ENCODE assay signal across 29 cellular contexts in the genomic region with DNA sequence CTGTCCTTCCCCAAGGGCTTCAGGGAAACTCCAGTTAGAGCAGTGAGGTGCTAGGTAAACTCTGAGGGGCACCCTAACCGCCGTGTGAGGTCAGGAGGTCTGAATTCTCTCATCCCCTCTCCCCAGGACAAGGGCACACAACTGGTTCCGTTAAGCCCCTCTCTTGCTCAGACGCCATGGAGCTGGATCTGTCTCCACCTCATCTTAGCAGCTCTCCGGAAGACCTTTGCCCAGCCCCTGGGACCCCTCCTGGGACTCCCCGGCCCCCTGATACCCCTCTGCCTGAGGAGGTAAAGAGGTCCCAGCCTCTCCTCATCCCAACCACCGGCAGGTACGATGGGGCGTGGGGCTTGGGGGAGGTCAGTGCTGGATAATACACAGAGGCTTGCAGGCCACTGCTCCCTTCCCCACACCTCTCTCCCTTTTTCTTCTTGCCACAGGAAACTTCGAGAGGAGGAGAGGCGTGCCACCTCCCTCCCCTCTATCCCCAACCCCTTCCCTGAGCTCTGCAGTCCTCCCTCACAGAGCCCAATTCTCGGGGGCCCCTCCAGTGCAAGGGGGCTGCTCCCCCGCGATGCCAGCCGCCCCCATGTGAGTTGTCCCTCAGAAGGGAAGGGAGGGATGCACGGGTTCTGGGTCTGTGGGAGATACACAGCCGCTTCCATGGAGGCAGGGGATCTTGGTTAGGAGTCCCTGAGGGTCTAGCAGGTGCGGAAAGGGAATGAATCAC. TPM values are rescaled to one million over a fixed set of nuclear protein-coding genes. Genes with fewer than 3 reads are reported as not detected.
DNase-seq lines count a peak whose midpoint lies in the region; ATAC-seq, FAIRE-seq and TF ChIP-seq lines count a peak whose summit lies in the region.
"Had no signal": no experiment of that assay in that cellular context is flagged by ENCODE, and none has a peak within 500 bp of the region (broad histone marks: within the 10 kb centered on the region; RNA-seq: fewer than 3 reads in every experiment).

No MANE protein-coding gene starts in this region.

- intact Hi-C loops in breast epithelium (cut with DNase I; ENCODE audit: low total_unique reads): no loop called here
- intact Hi-C loops in mammary epithelial cell (cut with micrococcal nuclease): no loop called here
- intact Hi-C loops in HepG2 (cut with micrococcal nuclease; ENCODE audit: unreplicated experiment): no loop called here
- intact Hi-C loops in spleen (cut with DNase I; ENCODE audit: low total_unique reads): no loop called here
- intact Hi-C loops in vagina (cut with DNase I): no loop called here
- intact Hi-C loops in ovary (cut with DNase I): no loop called here

- H3K27ac ChIP-seq in breast epithelium (peak overlapping the region; percentile 32 to 99), mammary epithelial cell (ENCODE audit: insufficient read depth, low read depth, low read length) (no peak overlapping the region), HepG2 (ENCODE audit: extremely low read length, insufficient read depth, low read length) (peak overlapping the region; percentile 97), spleen (no peak overlapping the region), vagina (no peak overlapping the region), ovary (no peak overlapping the region)
- H3K27ac ChIP-seq: GM23248 had no signal

- H3K9me3 Mint-ChIP-seq in chondrocyte (ENCODE audit: low read depth): no peaks in the 10 kb centered on the region
- H3K9me3 Mint-ChIP-seq: CD8-positive, alpha-beta memory T cell; HFFc6 had no signal

- POLR2A ChIA-PET in HepG2 (lab: Yijun Ruan, JAX): no interaction called here

- no peak overlapping the region for H3K27ac Mint-ChIP-seq in chondrocyte (ENCODE audit: unreplicated experiment)
- H3K27ac Mint-ChIP-seq: CD14-positive monocyte; CD8-positive, alpha-beta memory T cell; HFFc6 had no signal

- H3K4me3 ChIP-seq in breast epithelium: no peak overlapping the region
- no peak overlapping the region for H3K4me3 ChIP-seq in mammary epithelial cell (replicated peaks in 1 of 3; ENCODE audit: insufficient read depth in 1 of 3, low read depth in 2 of 3, low read length in 3 of 3)
- H3K4me3 ChIP-seq in HepG2 (replicated peaks in 1 of 3; ENCODE audit: insufficient read depth in 1 of 3, low read depth in 2 of 3, low read length in 3 of 3): no peak overlapping the region
- H3K4me3 ChIP-seq in spleen: no peak overlapping the region
- no peak overlapping the region for H3K4me3 ChIP-seq in vagina
- H3K4me3 ChIP-seq in ovary: no peak overlapping the region
- H3K4me3 ChIP-seq: GM23248, HAP-1 had no signal

- H3K36me3 ChIP-seq in breast epithelium (no peaks in the 10 kb centered on the region), mammary epithelial cell (ENCODE audit: insufficient read depth, low read length) (peaks cover 11% of the 10 kb centered on the region), HepG2 (replicated peaks in 1 of 2; ENCODE audit: control insufficient read depth in 1 of 2, insufficient read depth in 2 of 2, low read length in 2 of 2) (peaks cover 43 to 52% of the 10 kb centered on the region in 2 experiments), spleen (no peaks in the 10 kb centered on the region), vagina (peaks cover 0 to 5% of the 10 kb centered on the region in 2 donors), ovary (no peaks in the 10 kb centered on the region)
- H3K36me3 ChIP-seq: BE2C, HAP-1 had no signal

- CTCF ChIA-PET in mammary epithelial cell (lab: Charles Lee; ENCODE audit: low non-redundant PET) (no interaction called here), HepG2 (lab: Yijun Ruan, JAX; ENCODE audit: low intra/inter-chr PET ratio, low total read pairs) (no interaction called here)

- no peak for TF ChIP-seq CTCF in breast epithelium (IDR thresholded peaks at IDR 0.05)
- no peak for TF ChIP-seq CTCF in mammary epithelial cell (conservative IDR thresholded peaks at IDR 0.05 in 1 of 2, IDR thresholded peaks at IDR 0.05 in 1 of 2; ENCODE audit: extremely low read depth in 1 of 2, insufficient read depth in 1 of 2, low read depth in 1 of 2, low read length in 2 of 2)
- no peak for TF ChIP-seq CTCF in chondrocyte (IDR thresholded peaks at IDR 0.05)
- no peak for TF ChIP-seq CTCF in HepG2 (CRISPR knock-in tag; IDR thresholded peaks at IDR 0.05)
- no peak for TF ChIP-seq CTCF in spleen (IDR thresholded peaks at IDR 0.05 in 8 of 11, conservative IDR thresholded peaks at IDR 0.05 in 3 of 11)
- no peak for TF ChIP-seq CTCF in vagina (IDR thresholded peaks at IDR 0.05)
- no peak for TF ChIP-seq CTCF in ovary (IDR thresholded peaks at IDR 0.05)

- TF ChIP-seq EP300 in HepG2 (IDR thresholded peaks at IDR 0.05; ENCODE audit: low read depth in 2 of 2, low read length in 2 of 2): no peak
- no peak for TF ChIP-seq EP300 in HepG2 (CRISPR knock-in tag; IDR thresholded peaks at IDR 0.05; ENCODE audit: borderline replicate concordance)
- TF ChIP-seq EP300 in ovary (IDR thresholded peaks at IDR 0.05): no peak

- DNase-seq in breast epithelium (ENCODE audit: low spot score in 2 of 2): no peak
- DNase-seq in mammary epithelial cell: no peak
- peak; percentile 58 for DNase-seq in chondrocyte (ENCODE audit: low spot score)
- DNase-seq in HepG2 (ENCODE audit: low spot score): no peak
- peak; percentile 62 for DNase-seq in spleen
- DNase-seq in vagina (ENCODE audit: extremely low spot score in 2 of 2): no peak
- no peak for DNase-seq in ovary
- DNase-seq: 8988T; ACHN; BE2C; CD8-positive, alpha-beta memory T cell; DMS153; DND-41; GM23248; HFFc6; NCI-H1092; NCI-H1417 treated with DMSO at 0.1 percent for 48 hours; NCI-H1694 treated with DMSO at 0.1 percent for 48 hours; NCI-H2081; NCI-H2227 treated with DMSO at 0.1 percent for 48 hours; NCI-H510A; NCI-H69; RPMI8226; SHP77 treated with DMSO at 0.1 percent for 48 hours had no signal

- H3K27me3 ChIP-seq in breast epithelium (no peaks in the 10 kb centered on the region), mammary epithelial cell (ENCODE audit: insufficient read depth, low read length) (no peaks in the 10 kb centered on the region), HepG2 (ENCODE audit: control insufficient read depth in 1 of 2, insufficient read depth in 2 of 2, low read length in 2 of 2) (no peaks in the 10 kb centered on the region; a peak in 1 of 5 replicates), spleen (replicated peaks in 1 of 7) (peaks cover 3 to 71% (median 28%) of the 10 kb centered on the region in 7 donors), vagina (no peaks in the 10 kb centered on the region), ovary (no peaks in the 10 kb centered on the region)

- no peak for FAIRE-seq in HepG2 (lab: Jason Lieb, UNC)
- FAIRE-seq: GM12892, GM19239 had no signal

- H3K4me3 Mint-ChIP-seq in chondrocyte (ENCODE audit: unreplicated experiment): no peak overlapping the region
- H3K4me3 Mint-ChIP-seq: CD8-positive, alpha-beta memory T cell; HFFc6 had no signal

- no peaks in the 10 kb centered on the region for H4K20me1 ChIP-seq in mammary epithelial cell (ENCODE audit: insufficient read depth, low read length)
- peaks cover 7% of the 10 kb centered on the region; the same call in 1 of the 2 replicates for H4K20me1 ChIP-seq in HepG2 (ENCODE audit: insufficient read depth, low read length)

- H3K4me2 ChIP-seq in mammary epithelial cell (ENCODE audit: insufficient read depth, low read depth, low read length) (no peak overlapping the region), HepG2 (ENCODE audit: low read depth, low read length) (no peak overlapping the region)

- TF ChIP-seq RAD21 in HepG2 (CRISPR knock-in tag; IDR thresholded peaks at IDR 0.05): no peak

- no peaks in the 10 kb centered on the region for H3K9me3 ChIP-seq in breast epithelium
- no peaks in the 10 kb centered on the region for H3K9me3 ChIP-seq in mammary epithelial cell (replicated peaks; ENCODE audit: insufficient read depth, low read length)
- no peaks in the 10 kb centered on the region for H3K9me3 ChIP-seq in HepG2 (ENCODE audit: low read length)
- no peaks in the 10 kb centered on the region for H3K9me3 ChIP-seq in spleen
- H3K9me3 ChIP-seq in vagina: no peaks in the 10 kb centered on the region
- H3K9me3 ChIP-seq in ovary: no peaks in the 10 kb centered on the region
- H3K9me3 ChIP-seq: BE2C, HAP-1 had no signal

- ATAC-seq in HepG2 (no peak), HG02970 (IDR thresholded peaks at IDR 0.05; ENCODE audit: low FRiP score, unreplicated experiment) (no peak)

- H3K9ac ChIP-seq in mammary epithelial cell (ENCODE audit: insufficient read depth, low read length): no peak overlapping the region
- no peak overlapping the region for H3K9ac ChIP-seq in HepG2 (ENCODE audit: insufficient read depth, low read depth, low read length)
- H3K9ac ChIP-seq: GM23248 had no signal

- peaks cover 14% of the 10 kb centered on the region for H3K27me3 Mint-ChIP-seq in chondrocyte (ENCODE audit: low read depth)

- in situ Hi-C loops in mammary epithelial cell (cut with MboI; ENCODE audit: low sequenced_read_pairs in 2 of 2): no loop called here
- in situ Hi-C loops in HepG2 (cut with HindIII; ENCODE audit: extremely low pct_ligation_motif_present, low pct_unique_long_range_greater_than_20kb): no loop called here

- H3K79me2 ChIP-seq in mammary epithelial cell (ENCODE audit: insufficient read depth, low read length): no peaks in the 10 kb centered on the region
- peaks cover 38% of the 10 kb centered on the region for H3K79me2 ChIP-seq in HepG2 (ENCODE audit: insufficient read depth, low read length)

- H3K4me1 Mint-ChIP-seq in chondrocyte (ENCODE audit: low read depth): peaks cover 27% of the 10 kb centered on the region

- dilution Hi-C loops in mammary epithelial cell (cut with HindIII; ENCODE audit: low sequenced_read_pairs): loop anchor here (5.0 to 10.0 kb wide), 2 partner anchors 55 to 167 kb away; a partner anchor contains a TSS

- WGBS in mammary epithelial cell (ENCODE audit: low coverage, missing lambda C conversion rate): 93% methylated on average over 12 of the region's 18 CpGs
- WGBS in HepG2 (ENCODE audit: low lambda C conversion rate): 95% methylated on average over 18 of the region's 18 CpGs
- 81 to 89% (median 85%) methylated on average over 17 to 18 of the region's 18 CpGs for WGBS in spleen, 5 donors
- WGBS in ovary, 3 donors: 67 to 72% (median 68%) methylated on average over 18 of the region's 18 CpGs

- no peaks in the 10 kb centered on the region for H3K36me3 Mint-ChIP-seq in chondrocyte (ENCODE audit: low read depth)
- H3K36me3 Mint-ChIP-seq: CD8-positive, alpha-beta memory T cell had no signal

- H2AFZ ChIP-seq in mammary epithelial cell (ENCODE audit: low read depth, low read length) (no peak overlapping the region), HepG2 (ENCODE audit: low read length) (no peak overlapping the region)
- H2AFZ ChIP-seq: GM23248 had no signal

- TF ChIP-seq POLR2A in breast epithelium (IDR thresholded peaks at IDR 0.05): no peak
- TF ChIP-seq POLR2A in HepG2 (IDR thresholded peaks at IDR 0.05; ENCODE audit: insufficient read depth in 1 of 2, low read depth in 2 of 2, low read length in 2 of 2): no peak
- no peak for TF ChIP-seq POLR2A in spleen (IDR thresholded peaks at IDR 0.05)
- TF ChIP-seq POLR2A in vagina (IDR thresholded peaks at IDR 0.05): no peak
- no peak for TF ChIP-seq POLR2A in ovary (IDR thresholded peaks at IDR 0.05)

- BruUV-seq in mammary epithelial cell (replicated peaks; lab: Mats Ljungman, UMichigan): no TSS peak
- BruUV-seq in HepG2 (replicated peaks; lab: Mats Ljungman, UMichigan): no TSS peak

- H3K4me1 ChIP-seq in breast epithelium (no peaks in the 10 kb centered on the region), mammary epithelial cell (ENCODE audit: insufficient read depth, low read length) (peaks cover 28% of the 10 kb centered on the region), HepG2 (ENCODE audit: insufficient read depth, low read length) (peaks cover 24% of the 10 kb centered on the region), spleen (peaks cover 7 to 41% (median 31%) of the 10 kb centered on the region in 6 donors), vagina (peaks cover 41% of the 10 kb centered on the region), ovary (ENCODE audit: insufficient read depth) (peaks cover 2% of the 10 kb centered on the region)
- H3K4me1 ChIP-seq: BE2C, HAP-1 had no signal

RNA-seq across cellular contexts. Expression of a gene that starts 4.6 kb away (rescaled TPM):
- 10 to 100 TPM in 2 of 3 donors, not detected in 1; 27.9 to 69.2 TPM for total RNA-seq in breast epithelium
- 10 to 100 TPM in 1 of 2 donors, 1 to 10 TPM in 1; 1.5 to 18.2 TPM for total RNA-seq in mammary epithelial cell
- polyA plus RNA-seq in mammary epithelial cell: 9.9 TPM
- 9.1 TPM for polyA minus RNA-seq in mammary epithelial cell
- total RNA-seq in chondrocyte: 0.46 to 0.68 TPM in 2 of 3 replicates, not detected in the other
- 41.7 and 60.2 TPM in 2 replicates for total RNA-seq in HepG2 (2016; rRNA removed; fragmentation: Illumina TruSeq; extraction: Trizol)
- 17.9 and 20.4 TPM in 2 replicates for total RNA-seq in HepG2 (2016; cell fraction: cytosol; rRNA removed; fragmentation: Illumina TruSeq; extraction: Trizol; ENCODE audit: low read depth)
- 38.5 and 64.6 TPM in 2 replicates for total RNA-seq in HepG2 (2016; cell fraction: insoluble cytoplasmic fraction; rRNA removed; fragmentation: Illumina TruSeq; extraction: Trizol)
- total RNA-seq in HepG2 (2016; cell fraction: membrane; rRNA removed; fragmentation: Illumina TruSeq; extraction: Trizol): 31.4 and 31.5 TPM in 2 replicates
- 57.0 and 59.4 TPM in 2 replicates for total RNA-seq in HepG2 (2016; cell fraction: nucleus; rRNA removed; fragmentation: Illumina TruSeq; extraction: Trizol)
- polyA plus RNA-seq in HepG2 (2011; rRNA removed): 77.7 and 92.3 TPM in 2 replicates
- 36.7 and 60.1 TPM in 2 replicates for polyA plus RNA-seq in HepG2 (2011; cell fraction: cytosol; rRNA removed)
- 319 and 344 TPM in 2 replicates for polyA plus RNA-seq in HepG2 (2011; cell fraction: nucleus; rRNA removed)
- 60.9 and 73.8 TPM in 2 replicates for polyA plus RNA-seq in HepG2 (2012)
- polyA plus RNA-seq in HepG2 (2016; cell fraction: cytosol; fragmentation: Illumina TruSeq; extraction: Trizol; ENCODE audit: low read depth): 8.5 and 8.6 TPM in 2 replicates
- polyA plus RNA-seq in HepG2 (2016; cell fraction: insoluble cytoplasmic fraction; fragmentation: Illumina TruSeq; extraction: Trizol; ENCODE audit: low read depth): 45.6 and 58.3 TPM in 2 replicates
- polyA plus RNA-seq in HepG2 (2016; cell fraction: membrane; fragmentation: Illumina TruSeq; extraction: Trizol; ENCODE audit: low read depth): 13.3 and 14.8 TPM in 2 replicates
- 147 and 156 TPM in 2 replicates for polyA plus RNA-seq in HepG2 (2016; cell fraction: nucleus; fragmentation: Illumina TruSeq; extraction: Trizol; ENCODE audit: insufficient read depth, low read depth)
- polyA minus RNA-seq in HepG2 (2011; rRNA and poly(A)+ RNA removed; ENCODE audit: low replicate concordance): 9.1 and 160 TPM in 2 replicates
- polyA minus RNA-seq in HepG2 (2011; cell fraction: cytosol; rRNA and poly(A)+ RNA removed): 55.8 and 65.9 TPM in 2 replicates
- 80.7 and 95.9 TPM in 2 replicates for polyA minus RNA-seq in HepG2 (2011; cell fraction: nucleus; rRNA and poly(A)+ RNA removed)
- 1 to 10 TPM in 2 of 7 donors, under 1 TPM in 4, not detected in 1; 0.51 to 1.9 (median 0.66) TPM for total RNA-seq in spleen
- polyA plus RNA-seq in spleen: under 1 TPM; 0.04 to 0.19 (median 0.14) TPM
- 23.6 TPM for total RNA-seq in vagina
- total RNA-seq in ovary: 10 to 100 TPM in 1 of 7 donors, 1 to 10 TPM in 5, under 1 TPM in 1; 0.51 to 63.0 (median 2.7) TPM
- 1 to 10 TPM in 1 of 2 donors, under 1 TPM in 1; 0.23 to 1.8 TPM for polyA plus RNA-seq in ovary
- total RNA-seq: CD8-positive, alpha-beta memory T cell; GM23248; HFFc6 had no signal
- polyA plus RNA-seq: CD14-positive monocyte; CD8-positive, alpha-beta memory T cell; GM23248 had no signal

RNA-seq across cellular contexts. Expression of a gene that starts 12.0 kb away (rescaled TPM):
- total RNA-seq in breast epithelium: 10 to 100 TPM; 50.7 to 68.2 (median 61.6) TPM
- total RNA-seq in mammary epithelial cell: 10 to 100 TPM; 10.2 to 36.8 TPM
- polyA plus RNA-seq in mammary epithelial cell: 47.4 TPM
- 29.8 TPM for polyA minus RNA-seq in mammary epithelial cell
- 45.3 to 48.5 TPM (median 46.5 TPM) in 3 replicates for total RNA-seq in chondrocyte
- 40.6 and 48.6 TPM in 2 replicates for total RNA-seq in HepG2 (2016; rRNA removed; fragmentation: Illumina TruSeq; extraction: Trizol)
- 50.1 and 73.7 TPM in 2 replicates for total RNA-seq in HepG2 (2016; cell fraction: cytosol; rRNA removed; fragmentation: Illumina TruSeq; extraction: Trizol; ENCODE audit: low read depth)
- 43.9 and 49.0 TPM in 2 replicates for total RNA-seq in HepG2 (2016; cell fraction: insoluble cytoplasmic fraction; rRNA removed; fragmentation: Illumina TruSeq; extraction: Trizol)
- 66.3 and 82.4 TPM in 2 replicates for total RNA-seq in HepG2 (2016; cell fraction: membrane; rRNA removed; fragmentation: Illumina TruSeq; extraction: Trizol)
- 18.4 and 23.7 TPM in 2 replicates for total RNA-seq in HepG2 (2016; cell fraction: nucleus; rRNA removed; fragmentation: Illumina TruSeq; extraction: Trizol)
- 56.6 and 68.2 TPM in 2 replicates for polyA plus RNA-seq in HepG2 (2011; rRNA removed)
- 62.1 and 67.0 TPM in 2 replicates for polyA plus RNA-seq in HepG2 (2011; cell fraction: cytosol; rRNA removed)
- polyA plus RNA-seq in HepG2 (2011; cell fraction: nucleus; rRNA removed): 27.3 and 39.8 TPM in 2 replicates
- 38.6 and 44.5 TPM in 2 replicates for polyA plus RNA-seq in HepG2 (2012)
- 106 and 131 TPM in 2 replicates for polyA plus RNA-seq in HepG2 (2016; cell fraction: cytosol; fragmentation: Illumina TruSeq; extraction: Trizol; ENCODE audit: low read depth)
- 73.3 and 81.4 TPM in 2 replicates for polyA plus RNA-seq in HepG2 (2016; cell fraction: insoluble cytoplasmic fraction; fragmentation: Illumina TruSeq; extraction: Trizol; ENCODE audit: low read depth)
- polyA plus RNA-seq in HepG2 (2016; cell fraction: membrane; fragmentation: Illumina TruSeq; extraction: Trizol; ENCODE audit: low read depth): 100 and 131 TPM in 2 replicates
- polyA plus RNA-seq in HepG2 (2016; cell fraction: nucleus; fragmentation: Illumina TruSeq; extraction: Trizol; ENCODE audit: insufficient read depth, low read depth): 45.4 and 54.1 TPM in 2 replicates
- polyA minus RNA-seq in HepG2 (2011; rRNA and poly(A)+ RNA removed; ENCODE audit: low replicate concordance): 30.0 and 48.1 TPM in 2 replicates
- 11.5 and 16.0 TPM in 2 replicates for polyA minus RNA-seq in HepG2 (2011; cell fraction: cytosol; rRNA and poly(A)+ RNA removed)
- 10.6 and 14.7 TPM in 2 replicates for polyA minus RNA-seq in HepG2 (2011; cell fraction: nucleus; rRNA and poly(A)+ RNA removed)
- total RNA-seq in spleen: 10 to 100 TPM; 28.0 to 58.2 (median 40.5) TPM
- 10 to 100 TPM; 60.9 to 85.2 (median 78.7) TPM for polyA plus RNA-seq in spleen
- total RNA-seq in vagina: 74.2 TPM
- 10 to 100 TPM; 20.2 to 51.4 (median 23.4) TPM for total RNA-seq in ovary
- polyA plus RNA-seq in ovary: 10 to 100 TPM; 33.0 to 64.9 TPM

RNA-seq across cellular contexts. Expression of a gene that starts 42.4 kb away (rescaled TPM):
- total RNA-seq in breast epithelium: 100 to 1,000 TPM in 1 of 3 donors, 10 to 100 TPM in 2; 13.1 to 118 (median 59.0) TPM
- 10 to 100 TPM; 54.3 to 66.5 TPM for total RNA-seq in mammary epithelial cell
- polyA plus RNA-seq in mammary epithelial cell: 28.4 TPM
- 222 TPM for polyA minus RNA-seq in mammary epithelial cell
- 86.0 to 94.3 TPM (median 90.5 TPM) in 3 replicates for total RNA-seq in chondrocyte
- 30.2 and 64.1 TPM in 2 replicates for total RNA-seq in HepG2 (2016; rRNA removed; fragmentation: Illumina TruSeq; extraction: Trizol)
- 29.4 and 32.0 TPM in 2 replicates for total RNA-seq in HepG2 (2016; cell fraction: cytosol; rRNA removed; fragmentation: Illumina TruSeq; extraction: Trizol; ENCODE audit: low read depth)
- 24.5 and 63.0 TPM in 2 replicates for total RNA-seq in HepG2 (2016; cell fraction: insoluble cytoplasmic fraction; rRNA removed; fragmentation: Illumina TruSeq; extraction: Trizol)
- total RNA-seq in HepG2 (2016; cell fraction: membrane; rRNA removed; fragmentation: Illumina TruSeq; extraction: Trizol): 21.8 and 22.8 TPM in 2 replicates
- total RNA-seq in HepG2 (2016; cell fraction: nucleus; rRNA removed; fragmentation: Illumina TruSeq; extraction: Trizol): 81.6 and 99.0 TPM in 2 replicates
- polyA plus RNA-seq in HepG2 (2011; rRNA removed): 57.7 and 77.7 TPM in 2 replicates
- 36.7 and 42.6 TPM in 2 replicates for polyA plus RNA-seq in HepG2 (2011; cell fraction: cytosol; rRNA removed)
- 210 and 211 TPM in 2 replicates for polyA plus RNA-seq in HepG2 (2011; cell fraction: nucleus; rRNA removed)
- 69.2 and 69.6 TPM in 2 replicates for polyA plus RNA-seq in HepG2 (2012)
- 4.2 and 4.3 TPM in 2 replicates for polyA plus RNA-seq in HepG2 (2016; cell fraction: cytosol; fragmentation: Illumina TruSeq; extraction: Trizol; ENCODE audit: low read depth)
- 25.3 and 32.1 TPM in 2 replicates for polyA plus RNA-seq in HepG2 (2016; cell fraction: insoluble cytoplasmic fraction; fragmentation: Illumina TruSeq; extraction: Trizol; ENCODE audit: low read depth)
- 8.5 and 9.9 TPM in 2 replicates for polyA plus RNA-seq in HepG2 (2016; cell fraction: membrane; fragmentation: Illumina TruSeq; extraction: Trizol; ENCODE audit: low read depth)
- 149 and 153 TPM in 2 replicates for polyA plus RNA-seq in HepG2 (2016; cell fraction: nucleus; fragmentation: Illumina TruSeq; extraction: Trizol; ENCODE audit: insufficient read depth, low read depth)
- 39.8 and 292 TPM in 2 replicates for polyA minus RNA-seq in HepG2 (2011; rRNA and poly(A)+ RNA removed; ENCODE audit: low replicate concordance)
- 52.4 and 60.7 TPM in 2 replicates for polyA minus RNA-seq in HepG2 (2011; cell fraction: cytosol; rRNA and poly(A)+ RNA removed)
- 58.8 and 83.7 TPM in 2 replicates for polyA minus RNA-seq in HepG2 (2011; cell fraction: nucleus; rRNA and poly(A)+ RNA removed)
- 10 to 100 TPM in 5 of 7 donors, 1 to 10 TPM in 2; 8.5 to 15.9 (median 13.8) TPM for total RNA-seq in spleen
- polyA plus RNA-seq in spleen: 1 to 10 TPM; 3.4 to 6.6 (median 4.3) TPM
- total RNA-seq in vagina: 52.1 TPM
- total RNA-seq in ovary: 10 to 100 TPM; 26.1 to 66.3 (median 53.5) TPM
- polyA plus RNA-seq in ovary: 10 to 100 TPM; 20.1 to 24.1 TPM

RNA-seq across cellular contexts. Expression of a gene that starts 54.4 kb away (rescaled TPM):
- 10 to 100 TPM; 11.7 to 23.7 (median 21.6) TPM for total RNA-seq in breast epithelium
- total RNA-seq in mammary epithelial cell: 10 to 100 TPM in 1 of 2 donors, 1 to 10 TPM in 1; 8.3 to 13.2 TPM
- polyA plus RNA-seq in mammary epithelial cell: 5.0 TPM
- polyA minus RNA-seq in mammary epithelial cell: 6.7 TPM
- total RNA-seq in chondrocyte: 20.2 to 38.1 TPM (median 24.9 TPM) in 3 replicates
- 5.1 and 11.9 TPM in 2 replicates for total RNA-seq in HepG2 (2016; rRNA removed; fragmentation: Illumina TruSeq; extraction: Trizol)
- total RNA-seq in HepG2 (2016; cell fraction: cytosol; rRNA removed; fragmentation: Illumina TruSeq; extraction: Trizol; ENCODE audit: low read depth): 1.1 and 1.5 TPM in 2 replicates
- 3.5 and 11.4 TPM in 2 replicates for total RNA-seq in HepG2 (2016; cell fraction: insoluble cytoplasmic fraction; rRNA removed; fragmentation: Illumina TruSeq; extraction: Trizol)
- total RNA-seq in HepG2 (2016; cell fraction: membrane; rRNA removed; fragmentation: Illumina TruSeq; extraction: Trizol): 3.2 and 3.3 TPM in 2 replicates
- 11.6 and 12.8 TPM in 2 replicates for total RNA-seq in HepG2 (2016; cell fraction: nucleus; rRNA removed; fragmentation: Illumina TruSeq; extraction: Trizol)
- 14.6 and 21.2 TPM in 2 replicates for polyA plus RNA-seq in HepG2 (2011; rRNA removed)
- polyA plus RNA-seq in HepG2 (2011; cell fraction: cytosol; rRNA removed): 9.7 and 10.8 TPM in 2 replicates
- polyA plus RNA-seq in HepG2 (2011; cell fraction: nucleus; rRNA removed): 53.0 and 67.8 TPM in 2 replicates
- 9.1 and 10.3 TPM in 2 replicates for polyA plus RNA-seq in HepG2 (2012)
- polyA plus RNA-seq in HepG2 (2016; cell fraction: cytosol; fragmentation: Illumina TruSeq; extraction: Trizol; ENCODE audit: low read depth): 0.93 and 0.97 TPM in 2 replicates
- 4.1 and 5.4 TPM in 2 replicates for polyA plus RNA-seq in HepG2 (2016; cell fraction: insoluble cytoplasmic fraction; fragmentation: Illumina TruSeq; extraction: Trizol; ENCODE audit: low read depth)
- 2.1 and 2.4 TPM in 2 replicates for polyA plus RNA-seq in HepG2 (2016; cell fraction: membrane; fragmentation: Illumina TruSeq; extraction: Trizol; ENCODE audit: low read depth)
- polyA plus RNA-seq in HepG2 (2016; cell fraction: nucleus; fragmentation: Illumina TruSeq; extraction: Trizol; ENCODE audit: insufficient read depth, low read depth): 23.4 and 28.3 TPM in 2 replicates
- polyA minus RNA-seq in HepG2 (2011; rRNA and poly(A)+ RNA removed; ENCODE audit: low replicate concordance): 12.0 and 44.9 TPM in 2 replicates
- polyA minus RNA-seq in HepG2 (2011; cell fraction: cytosol; rRNA and poly(A)+ RNA removed): 5.6 and 8.2 TPM in 2 replicates
- 8.2 and 9.7 TPM in 2 replicates for polyA minus RNA-seq in HepG2 (2011; cell fraction: nucleus; rRNA and poly(A)+ RNA removed)
- 10 to 100 TPM; 15.5 to 27.4 (median 20.7) TPM for total RNA-seq in spleen
- polyA plus RNA-seq in spleen: 10 to 100 TPM; 11.5 to 21.3 (median 18.3) TPM
- 17.7 TPM for total RNA-seq in vagina
- total RNA-seq in ovary: 10 to 100 TPM; 13.8 to 31.3 (median 19.6) TPM
- 10 to 100 TPM in 1 of 2 donors, 1 to 10 TPM in 1; 7.9 to 19.8 TPM for polyA plus RNA-seq in ovary

Comparison
In these comparisons a context has a peak if more than half of its experiments do, and no peak if none do; other contexts are left out.
1. H3K27ac ChIP-seq: peak in breast epithelium (2 of 2) and HepG2 (single experiment); none in mammary epithelial cell (single experiment), spleen (0 of 8), vagina (single experiment) and ovary (0 of 2).
2. DNase-seq: peak in chondrocyte (single experiment) and spleen (single experiment); none in breast epithelium (0 of 2), mammary epithelial cell (single experiment), HepG2 (single experiment), vagina (0 of 2) and ovary (0 of 5).